In genomic region chr11:12186683-12187082, GRCh38 we compare ENCODE assay signal across 11 cellular contexts.
DNase-seq lines count a peak whose midpoint lies in the region; ATAC-seq and TF ChIP-seq lines count a peak whose summit lies in the region.
"Had no signal": no experiment of that assay in that cellular context is flagged by ENCODE, and none has a peak within 500 bp of the region (broad histone marks: within the 10 kb centered on the region; RNA-seq: fewer than 3 reads in every experiment).

No MANE protein-coding gene starts in this region.

- no peak overlapping the region for H3K4me3 Mint-ChIP-seq in HFFc6
- H3K4me3 Mint-ChIP-seq: mesothelial cell of epicardium had no signal

- H4K20me1 ChIP-seq in osteoblast (ENCODE audit: insufficient read depth, low read length) = no peaks in the 10 kb centered on the region
- H4K20me1 ChIP-seq in MM.1S (ENCODE audit: insufficient read depth, low read length) = no peaks in the 10 kb centered on the region

- H3K27me3 ChIP-seq in brain microvascular endothelial cell (replicated peaks) (no peaks in the 10 kb centered on the region), osteoblast (ENCODE audit: insufficient read depth, low read length) (no peaks in the 10 kb centered on the region), MM.1S (replicated peaks; ENCODE audit: insufficient read depth, low read length) (no peaks in the 10 kb centered on the region)
- H3K27me3 ChIP-seq: testis had no signal

- no peaks in the 10 kb centered on the region for H3K9me2 ChIP-seq in MM.1S (replicated peaks; ENCODE audit: insufficient read depth, low read length)

- H3K9ac ChIP-seq in MM.1S (ENCODE audit: low read length) = no peak overlapping the region

- peak overlapping the region; percentile 66 for H3K27ac ChIP-seq in brain microvascular endothelial cell
- peak overlapping the region; percentile 88 for H3K27ac ChIP-seq in osteoblast (ENCODE audit: low read depth, low read length)
- H3K27ac ChIP-seq in MM.1S (ENCODE audit: low read length) = no peak overlapping the region

- H2AFZ ChIP-seq in osteoblast (ENCODE audit: low read length) (no peak overlapping the region), MM.1S (ENCODE audit: low read length) (no peak overlapping the region)

- peaks cover 4% of the 10 kb centered on the region for H3K27me3 Mint-ChIP-seq in HFFc6 (ENCODE audit: insufficient read depth)

- no peaks in the 10 kb centered on the region for H3K9me3 Mint-ChIP-seq in HFFc6
- H3K9me3 Mint-ChIP-seq: mesothelial cell of epicardium had no signal

- peaks cover 62% of the 10 kb centered on the region for H3K36me3 ChIP-seq in brain microvascular endothelial cell (replicated peaks)
- peaks cover 51% of the 10 kb centered on the region for H3K36me3 ChIP-seq in osteoblast (ENCODE audit: insufficient read depth, low read length)
- H3K36me3 ChIP-seq in MM.1S (replicated peaks; ENCODE audit: insufficient read depth, low read length) = no peaks in the 10 kb centered on the region

- no peaks in the 10 kb centered on the region for H3K9me3 ChIP-seq in osteoblast (ENCODE audit: low read depth, low read length)
- no peaks in the 10 kb centered on the region for H3K9me3 ChIP-seq in MM.1S (replicated peaks; ENCODE audit: insufficient read depth, low read length)
- H3K9me3 ChIP-seq: testis had no signal

- H3K4me3 ChIP-seq in brain microvascular endothelial cell (ENCODE audit: low read depth, low read length) (no peak overlapping the region), osteoblast (ENCODE audit: insufficient read depth, low read length) (no peak overlapping the region), MM.1S (ENCODE audit: low read length) (no peak overlapping the region)
- H3K4me3 ChIP-seq: testis had no signal

- peaks cover 70% of the 10 kb centered on the region for H3K79me2 ChIP-seq in osteoblast (ENCODE audit: insufficient read depth, low read length)
- no peaks in the 10 kb centered on the region for H3K79me2 ChIP-seq in MM.1S (ENCODE audit: low read length)

- peak overlapping the region; percentile 77 for H3K27ac Mint-ChIP-seq in HFFc6
- H3K27ac Mint-ChIP-seq: mesothelial cell of epicardium had no signal

- TF ChIP-seq CTCF in HFFc6 (IDR thresholded peaks at IDR 0.05) = no peak
- TF ChIP-seq CTCF in brain microvascular endothelial cell (IDR thresholded peaks at IDR 0.05; ENCODE audit: low read depth, low read length, missing control alignments) = no peak
- no peak for TF ChIP-seq CTCF in osteoblast (IDR thresholded peaks at IDR 0.05; ENCODE audit: extremely low read depth, low read depth, low read length)
- TF ChIP-seq CTCF in MM.1S (IDR thresholded peaks at IDR 0.05; ENCODE audit: low read length) = no peak

- ATAC-seq in HG03432 (IDR thresholded peaks at IDR 0.05; ENCODE audit: unreplicated experiment) = no peak

- in situ Hi-C loops in brain microvascular endothelial cell (cut with HindIII; ENCODE audit: low pct_ligation_motif_present, low sequenced_read_pairs) = no loop called here

- peaks cover 49% of the 10 kb centered on the region for H3K36me3 Mint-ChIP-seq in HFFc6 (ENCODE audit: low read depth)
- H3K36me3 Mint-ChIP-seq: mesothelial cell of epicardium had no signal

- H3K4me2 ChIP-seq in osteoblast (ENCODE audit: insufficient read depth, low read length) (no peak overlapping the region), MM.1S (ENCODE audit: low read depth, low read length) (no peak overlapping the region)

- H3F3A ChIP-seq in MM.1S (ENCODE audit: insufficient read depth, low read length) = no peaks in the 10 kb centered on the region

- H3K4me1 ChIP-seq in osteoblast (ENCODE audit: insufficient read depth, low read length) (peaks cover 60% of the 10 kb centered on the region), MM.1S (ENCODE audit: low read length) (peaks cover 3% of the 10 kb centered on the region; the same call in 1 of the 2 replicates)

- H3K4me1 Mint-ChIP-seq in HFFc6 (ENCODE audit: low read depth) = peaks cover 82% of the 10 kb centered on the region

- DNase-seq in NCI-H2107 treated with DMSO at 0.1 percent for 48 hours (lab: John Stamatoyannopoulos, UW; ENCODE audit: unreplicated experiment) (peak; percentile 30), NCI-H2107 (lab: John Stamatoyannopoulos, UW) (no peak), HFFc6 (no peak), brain microvascular endothelial cell (no peak), osteoblast (ENCODE audit: insufficient read length, low spot score, missing footprints) (peak; percentile 69), MM.1S (no peak), COLO668 (lab: John Stamatoyannopoulos, UW; ENCODE audit: unreplicated experiment) (no peak)
- DNase-seq: GOT3, testis had no signal

Comparison
In these comparisons a context has a peak if more than half of its experiments do, and no peak if none do; other contexts are left out.
1. DNase-seq: peak in NCI-H2107 treated with DMSO at 0.1 percent for 48 hours (single experiment) and osteoblast (single experiment); none in NCI-H2107 (single experiment), HFFc6 (single experiment), brain microvascular endothelial cell (single experiment), MM.1S (single experiment) and COLO668 (single experiment).